8 cellular contexts compared by ENCODE assay signal in genomic region chr17:57085448-57086068, GRCh38. TPM values are rescaled to one million over a fixed set of nuclear protein-coding genes. Genes with fewer than 3 reads are reported as not detected.
DNase-seq lines count a peak whose midpoint lies in the region; TF ChIP-seq lines count a peak whose summit lies in the region.

No MANE protein-coding gene starts in this region.

- under 1% methylated on average over 74 of the region's 75 CpGs for WGBS in prostate gland

- H3K36me3 ChIP-seq in left ventricle myocardium inferior (no peaks in the 10 kb centered on the region), prostate gland (no peaks in the 10 kb centered on the region)

- H3K27me3 ChIP-seq in left ventricle myocardium inferior (ENCODE audit: low read depth) (no peaks in the 10 kb centered on the region), prostate gland (replicated peaks; ENCODE audit: insufficient read depth) (no peaks in the 10 kb centered on the region)

- H3K9me3 ChIP-seq in left ventricle myocardium inferior (replicated peaks), result no peaks in the 10 kb centered on the region
- no peaks in the 10 kb centered on the region for H3K9me3 ChIP-seq in prostate gland

- peak; percentile 1 for TF ChIP-seq POLR2A in prostate gland (IDR thresholded peaks at IDR 0.05)

- TF ChIP-seq CTCF in GM20000 (IDR thresholded peaks at IDR 0.05; ENCODE audit: extremely low read depth, missing control alignments) (peak; percentile 26), left ventricle myocardium inferior (IDR thresholded peaks at IDR 0.05; ENCODE audit: borderline replicate concordance) (peak; percentile 33), prostate gland (IDR thresholded peaks at IDR 0.05) (peak in 2 of 4 experiments; percentile 7 to 29)

- H3K4me1 ChIP-seq in left ventricle myocardium inferior, result peaks cover 74% of the 10 kb centered on the region
- H3K4me1 ChIP-seq in prostate gland (replicated peaks), result peaks cover 8% of the 10 kb centered on the region

- DNase-seq in DMS79 (lab: John Stamatoyannopoulos, UW), result peak; percentile 3
- peak; percentile 82 for DNase-seq in GM20000 (ENCODE audit: low spot score)
- peak; percentile 32 for DNase-seq in HPDE6-E6E7 (ENCODE audit: extremely low spot score)
- peak; percentile 12 for DNase-seq in SHP77 treated with DMSO at 0.1 percent for 48 hours (lab: John Stamatoyannopoulos, UW)
- peak; percentile 20 for DNase-seq in activated naive CD8-positive, alpha-beta T cell treated with anti-CD3 and anti-CD28 coated beads, Interleukin-2, amount 50 U/mL, for 16 hours (ENCODE audit: low read depth, low spot score)
- DNase-seq in left ventricle myocardium inferior, result peak; percentile 65
- no peak for DNase-seq in prostate gland (ENCODE audit: low spot score)
- DNase-seq in NCI-H187 treated with DMSO at 0.1 percent for 48 hours (lab: John Stamatoyannopoulos, UW), result no peak

- H3K27ac ChIP-seq in left ventricle myocardium inferior (replicated peaks) (peak overlapping the region; percentile 94), prostate gland (peak overlapping the region; percentile 93 to 97)

- H3K4me3 ChIP-seq in left ventricle myocardium inferior (peak overlapping the region; percentile 91), prostate gland (peak overlapping the region; percentile 71 to 89)

- intact Hi-C loops in left ventricle myocardium inferior (cut with micrococcal nuclease) (no loop called here), prostate gland (cut with DNase I) (loop anchor here (5.0 kb wide), 1 partner anchor 53 kb away; no protein-coding TSS in a partner anchor)

RNA-seq across cellular contexts. Expression of gene AKAP1, which starts 0.5 kb away (rescaled TPM):
- 214 TPM for total RNA-seq in left ventricle myocardium inferior
- 100 to 1,000 TPM in 1 of 2 donors, 10 to 100 TPM in 1; 61.7 to 124 TPM for total RNA-seq in prostate gland

Comparison
In these comparisons a context has a peak if more than half of its experiments do, and no peak if none do; other contexts are left out.
1. DNase-seq: peak in DMS79 (single experiment), GM20000 (single experiment), HPDE6-E6E7 (single experiment), SHP77 treated with DMSO at 0.1 percent for 48 hours (single experiment), activated naive CD8-positive, alpha-beta T cell treated with anti-CD3 and anti-CD28 coated beads, Interleukin-2, amount 50 U/mL, for 16 hours (single experiment) and left ventricle myocardium inferior (single experiment); none in prostate gland (single experiment) and NCI-H187 treated with DMSO at 0.1 percent for 48 hours (single experiment).